ENCODE assay signal across 23 cellular contexts in the genomic region with DNA sequence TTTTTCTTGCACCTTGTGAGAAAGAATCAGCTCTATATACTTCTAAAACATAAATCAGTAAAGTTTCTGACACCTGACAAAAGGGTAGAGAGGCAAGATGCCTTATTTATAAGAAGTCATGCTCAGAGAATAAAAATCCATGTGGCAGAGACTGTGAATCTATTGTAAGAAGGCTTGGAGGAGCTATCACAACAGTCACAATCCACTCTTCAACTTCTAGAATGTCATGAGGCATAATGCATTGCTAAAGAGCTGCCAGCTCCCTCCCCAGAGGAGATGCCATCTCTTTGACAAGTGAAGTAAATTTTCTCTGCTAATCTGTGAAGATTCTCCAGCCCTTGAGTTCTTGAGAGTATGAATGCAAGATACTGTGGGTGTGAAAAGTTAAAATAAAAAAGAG.
"Had no signal": no experiment of that assay in that cellular context is flagged by ENCODE, and none has a peak within 500 bp of the region (broad histone marks: within the 10 kb centered on the region; RNA-seq: fewer than 3 reads in every experiment).

No MANE protein-coding gene starts in this region.

- H3K9me3 ChIP-seq: colonic mucosa, esophagus muscularis mucosa, esophagus squamous epithelium, gastrocnemius medialis, gastroesophageal sphincter, heart left ventricle had no signal

- H3K36me3 ChIP-seq: colonic mucosa, esophagus muscularis mucosa, esophagus squamous epithelium, gastrocnemius medialis, gastroesophageal sphincter, heart left ventricle, heart right ventricle had no signal

- H3K27ac ChIP-seq: colonic mucosa, coronary artery, dorsolateral prefrontal cortex, epithelial cell of prostate, esophagus muscularis mucosa, esophagus squamous epithelium, foreskin keratinocyte, gastrocnemius medialis, gastroesophageal sphincter, heart left ventricle, heart right ventricle had no signal

- DNase-seq: colonic mucosa; cortex of kidney; dermis blood vessel endothelial cell; dorsolateral prefrontal cortex; effector CD4-positive, alpha-beta T cell; effector CD8-positive, alpha-beta T cell; effector memory CD4-positive, alpha-beta T cell; effector memory CD8-positive, alpha-beta T cell; endodermal cell; erythroblast; esophagus squamous epithelium; foreskin fibroblast; foreskin keratinocyte; foreskin melanocyte; gastrocnemius medialis; glutamatergic neuron; heart left ventricle; heart right ventricle had no signal

- H3K4me3 ChIP-seq: colonic mucosa, coronary artery, dorsolateral prefrontal cortex, esophagus muscularis mucosa, esophagus squamous epithelium, gastrocnemius medialis, gastroesophageal sphincter, heart left ventricle, heart right ventricle had no signal

- H3K27me3 ChIP-seq: colonic mucosa, dorsolateral prefrontal cortex, esophagus muscularis mucosa, esophagus squamous epithelium, foreskin keratinocyte, gastrocnemius medialis, gastroesophageal sphincter, heart left ventricle, heart right ventricle had no signal

- ATAC-seq: effector memory CD8-positive, alpha-beta T cell; esophagus mucosa; foreskin keratinocyte; gastrocnemius medialis; gastroesophageal sphincter; heart left ventricle; heart right ventricle had no signal
